8 cellular contexts compared by ENCODE assay signal in the genomic region with DNA sequence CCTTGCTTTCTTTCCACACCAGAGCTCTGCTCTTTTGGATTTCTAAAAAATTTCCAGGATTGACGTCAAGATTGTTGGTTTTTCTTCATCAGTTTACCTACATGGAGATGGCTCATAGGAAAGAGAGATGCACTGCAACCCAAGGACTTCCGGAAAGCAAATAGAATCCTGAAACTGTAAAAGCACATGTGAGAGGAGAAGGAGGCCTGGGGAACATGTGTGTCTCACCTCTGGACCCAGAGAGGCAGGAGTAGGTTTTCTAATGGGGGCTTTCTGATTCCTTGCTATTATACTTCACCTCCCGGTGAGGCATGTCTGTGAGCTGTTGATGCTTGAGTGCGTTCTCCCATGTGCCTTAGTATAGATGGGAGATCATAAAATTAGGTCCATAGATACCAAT.
"Had no signal": no experiment of that assay in that cellular context is flagged by ENCODE, and none has a peak within 500 bp of the region (broad histone marks: within the 10 kb centered on the region; RNA-seq: fewer than 3 reads in every experiment).

No MANE protein-coding gene starts in this region.

- ATAC-seq: GM12878 had no signal

- H3K4me3 ChIP-seq: GM12878 had no signal

- DNase-seq: GDM1, GF-D8 had no signal

- FAIRE-seq: G401.6, GM12878, GM12891, GM12892, GM18507, GM19239 had no signal
